In the genomic region with DNA sequence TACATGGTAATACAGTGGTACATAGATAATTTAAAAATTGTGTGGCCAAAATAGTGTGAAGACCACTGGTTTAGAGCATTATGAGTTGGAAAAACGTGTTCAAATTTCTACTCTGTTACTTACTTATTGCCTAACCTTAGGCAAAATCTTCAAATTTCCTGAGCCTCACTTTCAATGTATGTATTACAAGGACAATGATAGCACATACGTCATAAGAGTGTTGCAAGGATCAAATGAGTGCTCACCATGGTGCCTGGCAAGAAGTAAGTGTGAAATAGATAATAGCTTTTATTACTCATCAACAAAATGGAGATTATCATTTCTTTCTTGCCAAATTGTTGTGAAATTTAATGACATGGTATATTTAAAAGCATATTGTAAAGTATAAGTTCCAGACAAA, we compare ENCODE assay signal across 20 cellular contexts. TPM values are rescaled to one million over a fixed set of nuclear protein-coding genes. Genes with fewer than 3 reads are reported as not detected.
DNase-seq lines count a peak whose midpoint lies in the region; ATAC-seq, FAIRE-seq and TF ChIP-seq lines count a peak whose summit lies in the region.
"Had no signal": no experiment of that assay in that cellular context is flagged by ENCODE, and none has a peak within 500 bp of the region (broad histone marks: within the 10 kb centered on the region; RNA-seq: fewer than 3 reads in every experiment).

No MANE protein-coding gene starts in this region.

- no peak overlapping the region for H3K4me2 ChIP-seq in GM23248 (ENCODE audit: unreplicated experiment)
- H3K4me2 ChIP-seq: GM23338 had no signal

- H3K27ac ChIP-seq in GM23248 = no peak overlapping the region
- H3K27ac ChIP-seq: C4-2B had no signal

- no peak overlapping the region for H3K4me3 ChIP-seq in GM23248
- H3K4me3 ChIP-seq in bronchial epithelial cell (ENCODE audit: low read depth, low read length) = no peak overlapping the region
- H3K4me3 ChIP-seq in fibroblast of mammary gland (ENCODE audit: control insufficient read depth, low read depth, low read length) = no peak overlapping the region
- H3K4me3 ChIP-seq: GM23338 had no signal

- H4K20me1 ChIP-seq in GM23248 (ENCODE audit: insufficient read depth) = no peaks in the 10 kb centered on the region

- H3K9ac ChIP-seq in GM23248 = no peak overlapping the region

- no peak for TF ChIP-seq CTCF in bronchial epithelial cell (IDR thresholded peaks at IDR 0.05; ENCODE audit: insufficient read depth, low read length, severe bottlenecking)
- no peak for TF ChIP-seq CTCF in fibroblast of mammary gland (conservative IDR thresholded peaks at IDR 0.05; ENCODE audit: control insufficient read depth, insufficient read depth, low read depth, low read length)

- in situ Hi-C loops in GM23248 (cut with MboI) = no loop called here

- 10 to 12% methylated on average over 2 of the region's 2 CpGs for WGBS in GM23248 (ENCODE audit: low coverage in 1 of 2, low lambda C conversion rate in 2 of 2, missing lambda C conversion rate in 2 of 2), 2 experiments

- no peak for ATAC-seq in effector memory CD8-positive, alpha-beta T cell (replicated peaks)
- ATAC-seq: GM23338 had no signal

- H3K36me3 ChIP-seq in GM23248 (ENCODE audit: low read depth) = no peaks in the 10 kb centered on the region
- H3K36me3 ChIP-seq in bronchial epithelial cell (ENCODE audit: control insufficient read depth, insufficient read depth, low read length) = no peaks in the 10 kb centered on the region

- H3K36me3 Mint-ChIP-seq in effector memory CD8-positive, alpha-beta T cell (ENCODE audit: insufficient read depth) = no peaks in the 10 kb centered on the region

- peaks cover 23 to 34% of the 10 kb centered on the region in 2 donors for H3K27me3 Mint-ChIP-seq in effector memory CD8-positive, alpha-beta T cell

- no peak overlapping the region for H3K27ac Mint-ChIP-seq in effector memory CD8-positive, alpha-beta T cell
- H3K27ac Mint-ChIP-seq: CD4-positive, alpha-beta T cell; GM23338; HFFc6 had no signal

- H3K4me1 Mint-ChIP-seq in effector memory CD8-positive, alpha-beta T cell (ENCODE audit: low read depth in 2 of 2) = no peaks in the 10 kb centered on the region

- H3K4me3 Mint-ChIP-seq in effector memory CD8-positive, alpha-beta T cell = no peak overlapping the region
- H3K4me3 Mint-ChIP-seq: CD4-positive, alpha-beta T cell; GM23338; HFFc6 had no signal

- no peak overlapping the region for H2AFZ ChIP-seq in GM23248
- H2AFZ ChIP-seq: GM23338 had no signal

- no peaks in the 10 kb centered on the region for H3K9me3 ChIP-seq in GM23248 (ENCODE audit: low read depth)
- H3K9me3 ChIP-seq: Caco-2 had no signal

- FAIRE-seq in bronchial epithelial cell (lab: Jason Lieb, UNC) = no peak
- FAIRE-seq: A204.1, D721Med, G401.6, GM12892, GM18507, H54 had no signal

- no peaks in the 10 kb centered on the region for H3K79me2 ChIP-seq in GM23248 (ENCODE audit: insufficient read depth)

- H3K27me3 ChIP-seq in GM23248 (replicated peaks; ENCODE audit: insufficient read depth) = 0 out of 2 replicates have a peak, but pooled peaks cover 4% of the 10 kb centered on the region
- H3K27me3 ChIP-seq in bronchial epithelial cell (ENCODE audit: control insufficient read depth, insufficient read depth, low read length) = no peaks in the 10 kb centered on the region

- H3K4me1 ChIP-seq in GM23248 (ENCODE audit: insufficient read depth) = no peaks in the 10 kb centered on the region
- H3K4me1 ChIP-seq: Caco-2 had no signal

- no peaks in the 10 kb centered on the region for H3K9me2 ChIP-seq in GM23248 (ENCODE audit: insufficient read depth)

- DNase-seq in GM23248 (peak; percentile 15), NCI-H460 (ENCODE audit: extremely low read depth, low read depth) (peak; percentile 40), bronchial epithelial cell (ENCODE audit: low read depth) (peak; percentile 15), fibroblast of mammary gland (ENCODE audit: low read depth) (peak; percentile 49), dedifferentiated amniotic fluid mesenchymal stem cell (ENCODE audit: extremely low spot score) (no peak), amygdala (lab: John Stamatoyannopoulos, UW) (no peak)
- DNase-seq in effector memory CD8-positive, alpha-beta T cell = no peak
- DNase-seq: AML-193; Caco-2; CD4-positive, alpha-beta T cell; HCEC 1CT; HFFc6 had no signal

- no peaks in the 10 kb centered on the region for H3F3A ChIP-seq in GM23248 (ENCODE audit: insufficient read depth)

- H3K9me3 Mint-ChIP-seq in effector memory CD8-positive, alpha-beta T cell = no peaks in the 10 kb centered on the region
- H3K9me3 Mint-ChIP-seq: CD4-positive, alpha-beta T cell; GM23338; HFFc6 had no signal

RNA-seq across cellular contexts. Expression of a gene that starts 57.2 kb away (rescaled TPM):
- 63.1 and 87.3 TPM in 2 replicates for total RNA-seq in GM23248 (2014; rRNA removed; shearing (Covaris generic))
- polyA plus RNA-seq in GM23248 (2016; fragmentation: Nextera tagmentation; extraction: Ambion mirVana) = 71.7 and 74.5 TPM in 2 replicates
- total RNA-seq in NCI-H460 (2014; rRNA removed; shearing (Covaris generic)) = 164 and 172 TPM in 2 replicates
- 175 and 225 TPM in 2 replicates for polyA plus RNA-seq in NCI-H460 (2014; cell fraction: nucleus; rRNA removed)
- 33.7 and 41.1 TPM in 2 replicates for total RNA-seq in bronchial epithelial cell

Comparison
In these comparisons a context has a peak if more than half of its experiments do, and no peak if none do; other contexts are left out.
1. DNase-seq: peak in GM23248 (single experiment), NCI-H460 (single experiment), bronchial epithelial cell (single experiment) and fibroblast of mammary gland (single experiment); none in effector memory CD8-positive, alpha-beta T cell (0 of 3), dedifferentiated amniotic fluid mesenchymal stem cell (single experiment) and amygdala (0 of 56).